Comparison of ENCODE assay signal across 8 cellular contexts in the genomic region with DNA sequence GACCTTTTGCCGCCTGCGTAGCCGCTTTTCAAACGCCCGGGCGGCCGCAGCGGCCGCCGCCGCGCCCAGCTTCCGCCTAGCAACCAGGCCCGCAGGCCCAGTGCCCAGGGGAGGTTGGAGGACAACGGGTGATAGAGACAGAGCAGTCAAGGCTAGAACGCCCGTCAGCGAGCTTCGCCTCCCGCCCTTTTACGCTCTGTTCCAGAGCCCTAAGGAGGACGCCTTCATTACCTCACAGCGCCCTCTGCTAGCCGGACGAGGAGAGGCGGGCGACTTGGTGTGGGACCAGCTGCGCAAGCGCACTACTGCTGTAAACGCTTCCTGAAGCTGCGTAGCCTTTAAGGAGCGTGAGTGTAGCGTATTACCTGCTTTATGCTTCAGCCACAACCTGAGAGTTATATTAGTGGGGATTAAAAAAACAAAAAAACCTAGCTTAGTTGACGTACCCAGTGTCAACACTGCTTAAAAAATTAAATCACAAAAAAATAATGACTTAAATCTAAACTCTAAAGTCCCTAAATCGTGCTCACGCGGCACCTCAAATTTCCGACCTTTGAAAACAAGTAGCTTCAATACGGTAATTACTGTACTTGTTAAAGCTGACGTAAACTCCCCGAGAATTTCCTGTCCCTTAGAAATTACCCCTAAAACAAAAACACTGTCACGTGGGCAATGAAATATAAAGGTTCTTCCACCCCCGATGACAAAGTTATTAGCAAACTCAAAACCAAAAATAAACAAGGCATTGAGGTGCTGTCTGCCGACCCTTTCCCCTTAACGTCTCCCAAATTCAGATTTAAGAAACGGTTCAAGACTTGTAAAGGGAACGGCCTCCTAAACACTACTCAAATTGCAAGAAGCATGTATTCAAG. TPM values are rescaled to one million over a fixed set of nuclear protein-coding genes. Genes with fewer than 3 reads are reported as not detected.
A peak's percentile ranks its signal among the peaks of the same experiment; 100 is the strongest.
DNase-seq lines count a peak whose midpoint lies in the region; ATAC-seq, FAIRE-seq and TF ChIP-seq lines count a peak whose summit lies in the region.

A gene (minus strand): TSS at position 126 of the 872 bp plus-strand sequence. CDS start 405 bp downstream, outside the sequence.

- peaks cover 0 to 4% (median 0%) of the 10 kb centered on the region in 7 donors for H3K9me3 Mint-ChIP-seq in CD4-positive, CD25-positive, alpha-beta regulatory T cell

- peak; percentile 94 to 100 (median 98) for DNase-seq in CD4-positive, CD25-positive, alpha-beta regulatory T cell
- DNase-seq in NCI-H774 (lab: John Stamatoyannopoulos, UW) (peak; percentile 99), dermis microvascular lymphatic vessel endothelial cell (ENCODE audit: low read depth in 2 of 2) (peak; percentile 99 to 100), HepG2 (ENCODE audit: low spot score) (peak; percentile 98)
- peak; percentile 96 for DNase-seq in activated CD4-positive, alpha-beta T cell treated with anti-CD3 and anti-CD28 coated beads, Interleukin-2, amount 50 U/mL, for 4 hours
- peak; percentile 96 for DNase-seq in stimulated activated CD4-positive, alpha-beta T cell treated with anti-CD3 and anti-CD28 coated beads, Interleukin-4, amount 100 ng/mL, for 1 hour

- TF ChIP-seq CTCF in HepG2 (CRISPR knock-in tag; IDR thresholded peaks at IDR 0.05) = peak; percentile 98

- peak within 1 kb of the TSS; percentile 81 for H3K4me2 ChIP-seq in HepG2 (ENCODE audit: low read depth, low read length)

- peak; percentile 96 to 97 for ATAC-seq in CD4-positive, CD25-positive, alpha-beta regulatory T cell (ENCODE audit: low read depth in 2 of 2)
- ATAC-seq in GM19372 (IDR thresholded peaks at IDR 0.05; ENCODE audit: low read depth, unreplicated experiment) = peak; percentile 97
- ATAC-seq in HG03558 (IDR thresholded peaks at IDR 0.05; ENCODE audit: extremely low read depth, unreplicated experiment) = peak; percentile 95
- peak; percentile 100 for ATAC-seq in HepG2

- POLR2A ChIA-PET in HepG2 (lab: Yijun Ruan, JAX) = interaction anchor here (0.8 to 1.9 kb wide), 12 partner anchors 27 to 1347 kb away, joined by 3 to 50 read pairs (median 3); a partner anchor contains a TSS

- H3K27ac Mint-ChIP-seq in CD4-positive, CD25-positive, alpha-beta regulatory T cell = no peak within 1 kb of the TSS

- no peaks in the 10 kb centered on the region for H3K27me3 ChIP-seq in CD4-positive, CD25-positive, alpha-beta regulatory T cell (ENCODE audit: control insufficient read depth, insufficient read depth, low read length)
- no peaks in the 10 kb centered on the region for H3K27me3 ChIP-seq in HepG2 (ENCODE audit: control insufficient read depth in 1 of 2, insufficient read depth in 2 of 2, low read length in 2 of 2)

- H3K36me3 Mint-ChIP-seq in CD4-positive, CD25-positive, alpha-beta regulatory T cell = peaks cover 6% of the 10 kb centered on the region

- no peaks in the 10 kb centered on the region for H3K36me3 ChIP-seq in CD4-positive, CD25-positive, alpha-beta regulatory T cell (ENCODE audit: control insufficient read depth, insufficient read depth, low read length)
- no peaks in the 10 kb centered on the region for H3K36me3 ChIP-seq in HepG2 (replicated peaks in 1 of 2; ENCODE audit: control insufficient read depth in 1 of 2, insufficient read depth in 2 of 2, low read length in 2 of 2)

- peaks cover 15 to 23% (median 19%) of the 10 kb centered on the region in 4 donors for H3K4me1 Mint-ChIP-seq in CD4-positive, CD25-positive, alpha-beta regulatory T cell

- H3K9ac ChIP-seq in HepG2 (ENCODE audit: insufficient read depth, low read depth, low read length) = peak within 1 kb of the TSS; percentile 83

- WGBS in HepG2 (ENCODE audit: low lambda C conversion rate) = 3% methylated on average over 20 of the region's 47 CpGs

- intact Hi-C loops in HepG2 (cut with micrococcal nuclease; ENCODE audit: unreplicated experiment) = loop anchor here (1.0 to 2.0 kb wide), 4 partner anchors 91 to 907 kb away; a partner anchor contains a TSS

- peaks cover 19% of the 10 kb centered on the region for H3K79me2 ChIP-seq in HepG2 (ENCODE audit: insufficient read depth, low read length)

- H4K20me1 ChIP-seq in HepG2 (ENCODE audit: insufficient read depth, low read length) = no peaks in the 10 kb centered on the region

- H3K9me3 ChIP-seq in CD4-positive, CD25-positive, alpha-beta regulatory T cell (ENCODE audit: control insufficient read depth in 2 of 2, low read length in 2 of 2) = no peaks in the 10 kb centered on the region
- no peaks in the 10 kb centered on the region for H3K9me3 ChIP-seq in HepG2 (ENCODE audit: low read length)

- peak within 1 kb of the TSS; percentile 99 for H3K27ac ChIP-seq in CD4-positive, CD25-positive, alpha-beta regulatory T cell (ENCODE audit: insufficient read depth, low read length, poor library complexity, severe bottlenecking)
- peak within 1 kb of the TSS; percentile 79 for H3K27ac ChIP-seq in HepG2 (ENCODE audit: extremely low read length, insufficient read depth, low read length)

- in situ Hi-C loops in HepG2 (cut with HindIII; ENCODE audit: extremely low pct_ligation_motif_present, low pct_unique_long_range_greater_than_20kb) = loop anchor here (5.0 kb wide), 1 partner anchor 189 kb away; no protein-coding TSS in a partner anchor

- peaks cover 45% of the 10 kb centered on the region for H3K4me1 ChIP-seq in CD4-positive, CD25-positive, alpha-beta regulatory T cell (ENCODE audit: control insufficient read depth, insufficient read depth, low read length, poor library complexity, severe bottlenecking)
- peaks cover 22% of the 10 kb centered on the region for H3K4me1 ChIP-seq in HepG2 (ENCODE audit: insufficient read depth, low read length)

- FAIRE-seq in HepG2 (lab: Jason Lieb, UNC) = peak; percentile 96

- CTCF ChIA-PET in HepG2 (lab: Yijun Ruan, JAX; ENCODE audit: low intra/inter-chr PET ratio, low total read pairs) = interaction anchor here (0.7 to 1.6 kb wide), 2 partner anchors 88 to 187 kb away, joined by 3 to 7 read pairs; a partner anchor contains a TSS

- H3K4me3 ChIP-seq in CD4-positive, CD25-positive, alpha-beta regulatory T cell (ENCODE audit: low read depth, low read length) = peak within 1 kb of the TSS; percentile 94
- peak within 1 kb of the TSS; percentile 66 to 85 (median 82) for H3K4me3 ChIP-seq in HepG2 (replicated peaks in 1 of 3; ENCODE audit: insufficient read depth in 1 of 3, low read depth in 2 of 3, low read length in 3 of 3)

- peak in 1 of 2 experiments; percentile 42; a peak in 1 of 4 replicates for TF ChIP-seq EP300 in HepG2 (IDR thresholded peaks at IDR 0.05; ENCODE audit: low read depth in 2 of 2, low read length in 2 of 2)
- TF ChIP-seq EP300 in HepG2 (CRISPR knock-in tag; IDR thresholded peaks at IDR 0.05; ENCODE audit: borderline replicate concordance) = no peak; the same call in 1 of the 2 replicates

- peak; percentile 48; the same call in 1 of the 2 replicates for TF ChIP-seq RAD21 in HepG2 (CRISPR knock-in tag; IDR thresholded peaks at IDR 0.05)

- H3K27me3 Mint-ChIP-seq in CD4-positive, CD25-positive, alpha-beta regulatory T cell = no peaks in the 10 kb centered on the region

- peak; percentile 76 to 93 for TF ChIP-seq POLR2A in HepG2 (IDR thresholded peaks at IDR 0.05; ENCODE audit: insufficient read depth in 1 of 2, low read depth in 2 of 2, low read length in 2 of 2)

- H3K4me3 Mint-ChIP-seq in CD4-positive, CD25-positive, alpha-beta regulatory T cell = no peak within 1 kb of the TSS

- H2AFZ ChIP-seq in HepG2 (ENCODE audit: low read length) = peak within 1 kb of the TSS; percentile 97

- BruUV-seq in HepG2 (replicated peaks; lab: Mats Ljungman, UMichigan) = TSS peak; percentile 99

TF ChIP-seq in HepG2, 621 proteins besides CTCF, POLR2A, EP300 and RAD21 (continues in another document):
- peak; percentile 100 for TF ChIP-seq POGZ (CRISPR knock-in tag; IDR thresholded peaks at IDR 0.05)
- TF ChIP-seq, protein P1, sequence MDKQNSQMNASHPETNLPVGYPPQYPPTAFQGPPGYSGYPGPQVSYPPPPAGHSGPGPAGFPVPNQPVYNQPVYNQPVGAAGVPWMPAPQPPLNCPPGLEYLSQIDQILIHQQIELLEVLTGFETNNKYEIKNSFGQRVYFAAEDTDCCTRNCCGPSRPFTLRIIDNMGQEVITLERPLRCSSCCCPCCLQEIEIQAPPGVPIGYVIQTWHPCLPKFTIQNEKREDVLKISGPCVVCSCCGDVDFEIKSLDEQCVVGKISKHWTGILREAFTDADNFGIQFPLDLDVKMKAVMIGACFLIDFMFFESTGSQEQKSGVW (CRISPR knock-in tag; IDR thresholded peaks at IDR 0.05; ENCODE audit: borderline replicate concordance) = no peak

RNA-seq across cellular contexts. Expression of the gene that starts here (rescaled TPM):
- 79.9 TPM for total RNA-seq in CD4-positive, CD25-positive, alpha-beta regulatory T cell
- polyA plus RNA-seq in CD4-positive, CD25-positive, alpha-beta regulatory T cell = 10 to 100 TPM; 24.7 to 33.0 (median 29.4) TPM
- 9.9 and 12.1 TPM in 2 replicates for total RNA-seq in dermis microvascular lymphatic vessel endothelial cell
- total RNA-seq in HepG2 (2016; rRNA removed; fragmentation: Illumina TruSeq; extraction: Trizol) = 14.7 and 21.7 TPM in 2 replicates
- 3.1 and 3.8 TPM in 2 replicates for total RNA-seq in HepG2 (2016; cell fraction: cytosol; rRNA removed; fragmentation: Illumina TruSeq; extraction: Trizol; ENCODE audit: low read depth)
- total RNA-seq in HepG2 (2016; cell fraction: insoluble cytoplasmic fraction; rRNA removed; fragmentation: Illumina TruSeq; extraction: Trizol) = 14.9 and 19.2 TPM in 2 replicates
- 11.9 and 12.0 TPM in 2 replicates for total RNA-seq in HepG2 (2016; cell fraction: membrane; rRNA removed; fragmentation: Illumina TruSeq; extraction: Trizol)
- 15.4 and 23.4 TPM in 2 replicates for total RNA-seq in HepG2 (2016; cell fraction: nucleus; rRNA removed; fragmentation: Illumina TruSeq; extraction: Trizol)
- polyA plus RNA-seq in HepG2 (2011; rRNA removed) = 7.8 and 8.0 TPM in 2 replicates
- 3.2 and 3.6 TPM in 2 replicates for polyA plus RNA-seq in HepG2 (2011; cell fraction: cytosol; rRNA removed)
- 6.9 and 7.7 TPM in 2 replicates for polyA plus RNA-seq in HepG2 (2011; cell fraction: nucleus; rRNA removed)
- 4.4 and 4.7 TPM in 2 replicates for polyA plus RNA-seq in HepG2 (2012)
- 0.86 and 1.0 TPM in 2 replicates for polyA plus RNA-seq in HepG2 (2016; cell fraction: cytosol; fragmentation: Illumina TruSeq; extraction: Trizol; ENCODE audit: low read depth)
- 12.4 and 13.0 TPM in 2 replicates for polyA plus RNA-seq in HepG2 (2016; cell fraction: insoluble cytoplasmic fraction; fragmentation: Illumina TruSeq; extraction: Trizol; ENCODE audit: low read depth)
- 4.1 and 4.7 TPM in 2 replicates for polyA plus RNA-seq in HepG2 (2016; cell fraction: membrane; fragmentation: Illumina TruSeq; extraction: Trizol; ENCODE audit: low read depth)
- 12.7 and 13.5 TPM in 2 replicates for polyA plus RNA-seq in HepG2 (2016; cell fraction: nucleus; fragmentation: Illumina TruSeq; extraction: Trizol; ENCODE audit: insufficient read depth, low read depth)
- 14.3 and 57.8 TPM in 2 replicates for polyA minus RNA-seq in HepG2 (2011; rRNA and poly(A)+ RNA removed; ENCODE audit: low replicate concordance)
- 6.7 and 8.3 TPM in 2 replicates for polyA minus RNA-seq in HepG2 (2011; cell fraction: cytosol; rRNA and poly(A)+ RNA removed)
- polyA minus RNA-seq in HepG2 (2011; cell fraction: nucleus; rRNA and poly(A)+ RNA removed) = 20.9 and 37.0 TPM in 2 replicates

Comparison
In these comparisons a context has a peak if more than half of its experiments do, and no peak if none do; other contexts are left out.
1. Peak in every context shown above with its lines: DNase-seq, ATAC-seq, H3K4me3 ChIP-seq and H3K27ac ChIP-seq.